In genomic region chr16:17105239-17105721, GRCh38 we compare ENCODE assay signal across 12 cellular contexts.
DNase-seq lines count a peak whose midpoint lies in the region; FAIRE-seq and TF ChIP-seq lines count a peak whose summit lies in the region.
"Had no signal": no experiment of that assay in that cellular context is flagged by ENCODE, and none has a peak within 500 bp of the region (broad histone marks: within the 10 kb centered on the region; RNA-seq: fewer than 3 reads in every experiment).

No MANE protein-coding gene starts in this region.

- DNase-seq in Daoy (ENCODE audit: low read depth) (peak; percentile 37), NCI-H2227 (lab: John Stamatoyannopoulos, UW; ENCODE audit: unreplicated experiment) (peak; percentile 27), bronchial epithelial cell (ENCODE audit: low read depth) (no peak), retina (peak; percentile 57), HK-2 (ENCODE audit: unreplicated experiment) (no peak), kidney glomerular epithelial cell (lab: John Stamatoyannopoulos, UW) (no peak), KBM-7 (no peak)
- DNase-seq: DMS79 treated with DMSO at 0.1 percent for 48 hours, left ventricle myocardium superior, naive B cell, NCI-H2029 treated with DMSO at 0.1 percent for 48 hours had no signal

- H3K4me3 ChIP-seq in bronchial epithelial cell (ENCODE audit: low read depth, low read length), result no peak overlapping the region
- H3K4me3 ChIP-seq: thoracic aorta had no signal

- in situ Hi-C loops in KBM-7 (cut with MboI; ENCODE audit: low pct_unique_long_range_greater_than_20kb, low sequenced_read_pairs), result no loop called here

- TF ChIP-seq CTCF in bronchial epithelial cell (IDR thresholded peaks at IDR 0.05; ENCODE audit: insufficient read depth, low read length, severe bottlenecking), result no peak

- H3K36me3 ChIP-seq in bronchial epithelial cell (ENCODE audit: control insufficient read depth, insufficient read depth, low read length), result no peaks in the 10 kb centered on the region
- H3K36me3 ChIP-seq: thoracic aorta had no signal

- peak; percentile 62 for FAIRE-seq in bronchial epithelial cell (lab: Jason Lieb, UNC)

- H3K27me3 ChIP-seq in bronchial epithelial cell (ENCODE audit: control insufficient read depth, insufficient read depth, low read length), result no peaks in the 10 kb centered on the region

Comparison
In these comparisons a context has a peak if more than half of its experiments do, and no peak if none do; other contexts are left out.
1. DNase-seq: peak in Daoy (single experiment), NCI-H2227 (single experiment) and retina (single experiment); none in bronchial epithelial cell (single experiment), HK-2 (single experiment), kidney glomerular epithelial cell (single experiment) and KBM-7 (single experiment).